In the genomic region with DNA sequence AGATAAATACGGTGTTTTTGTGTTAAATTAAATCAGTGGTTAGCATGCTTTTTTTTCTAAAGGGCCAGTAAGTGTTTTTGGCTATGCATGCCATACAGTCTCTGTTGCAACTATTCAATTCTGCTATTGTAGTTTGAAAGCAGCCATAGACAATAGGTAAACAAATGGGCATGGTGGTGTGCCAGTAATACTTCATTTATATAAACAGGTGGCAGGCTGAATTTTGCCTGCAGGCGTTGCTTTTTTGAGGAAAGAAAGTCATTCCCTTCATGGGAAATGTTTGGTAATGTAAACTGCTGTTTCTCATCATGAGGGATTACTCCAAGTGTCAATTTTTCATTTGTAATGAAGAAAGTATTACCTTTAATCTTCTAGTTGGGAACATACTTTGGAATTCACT, we compare ENCODE assay signal across 16 cellular contexts.
DNase-seq lines count a peak whose midpoint lies in the region; ATAC-seq lines count a peak whose summit lies in the region.
"Had no signal": no experiment of that assay in that cellular context is flagged by ENCODE, and none has a peak within 500 bp of the region (broad histone marks: within the 10 kb centered on the region; RNA-seq: fewer than 3 reads in every experiment).

No MANE protein-coding gene starts in this region.

- no peak overlapping the region for H3K4me3 ChIP-seq in MG63
- H3K4me3 ChIP-seq: K562, Peyer's patch had no signal

- DNase-seq in DMS53 treated with DMSO at 0.1 percent for 48 hours (lab: John Stamatoyannopoulos, UW; ENCODE audit: unreplicated experiment) (peak; percentile 67), MG63 (peak; percentile 4), NCI-H345 (lab: John Stamatoyannopoulos, UW) (peak; percentile 55), SW480 (ENCODE audit: low spot score) (peak; percentile 6), DMS153 treated with DMSO at 0.1 percent for 48 hours (lab: John Stamatoyannopoulos, UW; ENCODE audit: unreplicated experiment) (no peak), iPS-NIHi11 (ENCODE audit: low spot score) (no peak)
- DNase-seq in activated CD4-positive, alpha-beta T cell treated with anti-CD3 and anti-CD28 coated beads, Interleukin-2, amount 10 ng/mL, durations not matched to agents 24 days and 14 days = no peak
- DNase-seq: MM.1S, NCI-H1436, NCI-H446 treated with DMSO at 0.1 percent for 48 hours, NCI-H748 treated with DMSO at 0.1 percent for 48 hours, Peyer's patch, SHP77 had no signal

- no peaks in the 10 kb centered on the region; the same call in 1 of the 2 replicates for H3K9me3 ChIP-seq in MG63
- H3K9me3 ChIP-seq: Peyer's patch had no signal

- H3K27me3 Mint-ChIP-seq in activated CD4-positive, alpha-beta T cell treated with anti-CD3 and anti-CD28 coated beads, Interleukin-2, amount 10 ng/mL, durations not matched to agents 24 days and 14 days = no peaks in the 10 kb centered on the region

- ATAC-seq in GM19023 (IDR thresholded peaks at IDR 0.05; ENCODE audit: unreplicated experiment) = no peak
- ATAC-seq: K562, SK-N-SH treated with all-trans-retinoic acid at 6 μM for 48 hours had no signal

- H3K36me3 Mint-ChIP-seq in activated CD4-positive, alpha-beta T cell treated with anti-CD3 and anti-CD28 coated beads, Interleukin-2, amount 10 ng/mL, durations not matched to agents 24 days and 14 days (ENCODE audit: low read depth) = peaks cover under 1% of the 10 kb centered on the region

- intact Hi-C loops in activated CD4-positive, alpha-beta T cell treated with anti-CD3 and anti-CD28 coated beads, Interleukin-2, amount 10 ng/mL, durations not matched to agents 24 days and 14 days (cut with micrococcal nuclease) = no loop called here

- H3K4me1 Mint-ChIP-seq in activated CD4-positive, alpha-beta T cell treated with anti-CD3 and anti-CD28 coated beads, Interleukin-2, amount 10 ng/mL, durations not matched to agents 24 days and 14 days = peaks cover 4% of the 10 kb centered on the region

- no peaks in the 10 kb centered on the region for H3K9me3 Mint-ChIP-seq in activated CD4-positive, alpha-beta T cell treated with anti-CD3 and anti-CD28 coated beads, Interleukin-2, amount 10 ng/mL, durations not matched to agents 24 days and 14 days

- no peaks in the 10 kb centered on the region for H3K36me3 ChIP-seq in MG63
- H3K36me3 ChIP-seq: Peyer's patch had no signal

- H3K27ac Mint-ChIP-seq in activated CD4-positive, alpha-beta T cell treated with anti-CD3 and anti-CD28 coated beads, Interleukin-2, amount 10 ng/mL, durations not matched to agents 24 days and 14 days = no peak overlapping the region

- no peak overlapping the region for H3K4me3 Mint-ChIP-seq in activated CD4-positive, alpha-beta T cell treated with anti-CD3 and anti-CD28 coated beads, Interleukin-2, amount 10 ng/mL, durations not matched to agents 24 days and 14 days

- H3K27me3 ChIP-seq in MG63 = no peaks in the 10 kb centered on the region
- H3K27me3 ChIP-seq: Peyer's patch had no signal

Comparison
In these comparisons a context has a peak if more than half of its experiments do, and no peak if none do; other contexts are left out.
1. DNase-seq: peak in DMS53 treated with DMSO at 0.1 percent for 48 hours (single experiment), MG63 (single experiment), NCI-H345 (single experiment) and SW480 (single experiment); none in DMS153 treated with DMSO at 0.1 percent for 48 hours (single experiment), iPS-NIHi11 (single experiment) and activated CD4-positive, alpha-beta T cell treated with anti-CD3 and anti-CD28 coated beads, Interleukin-2, amount 10 ng/mL, durations not matched to agents 24 days and 14 days (single experiment).